ENCODE assay signal across 30 cellular contexts in genomic region chrX:35251229-35251628, GRCh38.
"Had no signal": no experiment of that assay in that cellular context is flagged by ENCODE, and none has a peak within 500 bp of the region (broad histone marks: within the 10 kb centered on the region; RNA-seq: fewer than 3 reads in every experiment).

No MANE protein-coding gene starts in this region.

- H3K27ac ChIP-seq: ascending aorta, brain microvascular endothelial cell, coronary artery, dorsolateral prefrontal cortex, gastrocnemius medialis, heart left ventricle had no signal

- H3K9me3 Mint-ChIP-seq: activated CD4-positive, alpha-beta T cell treated with anti-CD3 and anti-CD28 coated beads, Interleukin-2, amount 10 ng/mL, durations not matched to agents 24 days and 14 days; activated naive CD4-positive, alpha-beta T cell treated with anti-CD3 and anti-CD28 coated beads, Interleukin-2, amount 10 ng/mL, durations not matched to agents 7 days and 5 days; activated naive CD4-positive, alpha-beta T cell treated with anti-CD3 and anti-CD28 coated beads, Interleukin-2, amount 50 U/mL, for 72 hours; activated naive CD8-positive, alpha-beta T cell treated with anti-CD3 and anti-CD28 coated beads, Interleukin-2, amount 10 ng/mL, durations not matched to agents 7 days and 5 days; activated T-helper 1 cell treated with anti-CD3 and anti-CD28 coated beads, Interleukin-12 subunit alpha, Interleukin-12 subunit beta, Interleukin-2, Interleukin-4 antibody, amounts not matched to agents 30 ng/mL and 10 ng/mL and 1 ng/mL, durations not matched to agents 14 hours and 24 hours and 36 hours; activated T-helper 2 cell treated with anti-CD3 and anti-CD28 coated beads, Interferon-gamma antibody, Interleukin-2, Interleukin-4, amounts not matched to agents 10 μg/mL and 5 μg/mL and 100 μg/mL, durations not matched to agents 14 hours and 24 hours and 36 hours; dendritic cell treated with granulocyte-macrophage colony-stimulating factor and Interleukin-4, amounts not matched to agents 40 ng/mL and 50 ng/mL, for 4 days had no signal

- H3K4me1 Mint-ChIP-seq: activated CD4-positive, alpha-beta T cell treated with anti-CD3 and anti-CD28 coated beads for 36 hours; activated CD4-positive, alpha-beta T cell treated with anti-CD3 and anti-CD28 coated beads, Interleukin-2, amount 10 ng/mL, durations not matched to agents 24 days and 14 days; activated CD8-positive, alpha-beta memory T cell treated with anti-CD3 and anti-CD28 coated beads, Interleukin-2, amount 10 ng/mL, durations not matched to agents 7 days and 5 days; activated naive CD4-positive, alpha-beta T cell treated with anti-CD3 and anti-CD28 coated beads, Interleukin-2, amount 10 ng/mL, durations not matched to agents 7 days and 5 days; activated naive CD8-positive, alpha-beta T cell treated with anti-CD3 and anti-CD28 coated beads, Interleukin-2, amount 10 ng/mL, durations not matched to agents 7 days and 5 days; central memory CD8-positive, alpha-beta T cell; endodermal cell had no signal

- H3K4me1 ChIP-seq: ascending aorta, gastrocnemius medialis, heart left ventricle had no signal

- H3K27me3 ChIP-seq: ascending aorta, brain microvascular endothelial cell, gastrocnemius medialis, heart left ventricle had no signal

- H3K36me3 Mint-ChIP-seq: activated CD4-positive, alpha-beta memory T cell treated with anti-CD3 and anti-CD28 coated beads for 36 hours; activated CD8-positive, alpha-beta memory T cell treated with anti-CD3 and anti-CD28 coated beads, Interleukin-2, amount 10 ng/mL, durations not matched to agents 7 days and 5 days; activated naive CD4-positive, alpha-beta T cell treated with anti-CD3 and anti-CD28 coated beads, Interleukin-2, amount 10 ng/mL, durations not matched to agents 7 days and 5 days; activated naive CD4-positive, alpha-beta T cell treated with anti-CD3 and anti-CD28 coated beads, Interleukin-2, amount 50 U/mL, for 72 hours; activated naive CD8-positive, alpha-beta T cell treated with anti-CD3 and anti-CD28 coated beads, Interleukin-2, amount 10 ng/mL, durations not matched to agents 7 days and 5 days had no signal

- H3K4me3 Mint-ChIP-seq: activated CD4-positive, alpha-beta memory T cell treated with anti-CD3 and anti-CD28 coated beads for 36 hours; activated CD4-positive, alpha-beta T cell treated with anti-CD3 and anti-CD28 coated beads for 36 hours; activated CD4-positive, alpha-beta T cell treated with anti-CD3 and anti-CD28 coated beads, Interleukin-2, amount 10 ng/mL, durations not matched to agents 24 days and 14 days; activated CD8-positive, alpha-beta memory T cell treated with anti-CD3 and anti-CD28 coated beads, Interleukin-2, amount 10 ng/mL, durations not matched to agents 7 days and 5 days; activated CD8-positive, alpha-beta T cell treated with anti-CD3 and anti-CD28 coated beads, Interleukin-2, amount 10 ng/mL, durations not matched to agents 7 days and 5 days; activated naive CD4-positive, alpha-beta T cell treated with anti-CD3 and anti-CD28 coated beads, Interleukin-2, amount 10 ng/mL, durations not matched to agents 7 days and 5 days; activated naive CD8-positive, alpha-beta T cell treated with anti-CD3 and anti-CD28 coated beads, Interleukin-2, amount 10 ng/mL, durations not matched to agents 7 days and 5 days; activated T-helper 1 cell treated with anti-CD3 and anti-CD28 coated beads, Interleukin-12 subunit alpha, Interleukin-12 subunit beta, Interleukin-2, Interleukin-4 antibody, amounts not matched to agents 30 ng/mL and 10 ng/mL and 1 ng/mL, durations not matched to agents 14 hours and 24 hours and 36 hours; central memory CD8-positive, alpha-beta T cell; dendritic cell treated with granulocyte-macrophage colony-stimulating factor and Interleukin-4, amounts not matched to agents 40 ng/mL and 50 ng/mL, for 4 days; endodermal cell had no signal

- ATAC-seq: activated CD4-positive, alpha-beta T cell treated with anti-CD3 and anti-CD28 coated beads for 36 hours; activated CD8-positive, alpha-beta memory T cell treated with anti-CD3 and anti-CD28 coated beads, Interleukin-2, amount 10 ng/mL, durations not matched to agents 7 days and 5 days; activated CD8-positive, alpha-beta T cell treated with anti-CD3 and anti-CD28 coated beads, Interleukin-2, amount 10 ng/mL, durations not matched to agents 7 days and 5 days; activated naive CD4-positive, alpha-beta T cell treated with anti-CD3 and anti-CD28 coated beads, Interleukin-2, amount 50 U/mL, for 72 hours; esophagus mucosa; gastrocnemius medialis; heart left ventricle had no signal

- H3K4me3 ChIP-seq: ascending aorta, coronary artery, dorsolateral prefrontal cortex, gastrocnemius medialis, heart left ventricle had no signal

- DNase-seq: activated CD4-positive, alpha-beta memory T cell treated with anti-CD3 and anti-CD28 coated beads for 36 hours; activated CD4-positive, alpha-beta T cell treated with anti-CD3 and anti-CD28 coated beads for 36 hours; activated CD4-positive, alpha-beta T cell treated with anti-CD3 and anti-CD28 coated beads, Interleukin-2, amount 10 ng/mL, durations not matched to agents 24 days and 14 days; activated CD4-positive, CD25-positive, alpha-beta regulatory T cell; activated CD4-positive, CD25-positive, alpha-beta regulatory T cell treated with anti-CD3 and anti-CD28 coated beads, Interleukin-2, amount 50 U/mL, for 72 hours; activated CD8-positive, alpha-beta memory T cell treated with anti-CD3 and anti-CD28 coated beads, Interleukin-2, amount 10 ng/mL, durations not matched to agents 7 days and 5 days; activated CD8-positive, alpha-beta memory T cell treated with anti-CD3 and anti-CD28 coated beads, Interleukin-2, amount 50 U/mL, for 4 hours; activated CD8-positive, alpha-beta T cell treated with anti-CD3 and anti-CD28 coated beads, Interleukin-2, amount 10 ng/mL, durations not matched to agents 7 days and 5 days; activated effector memory CD4-positive, alpha-beta T cell treated with anti-CD3 and anti-CD28 coated beads, Interleukin-2, amount 50 U/mL, for 16 hours; activated naive CD4-positive, alpha-beta T cell treated with anti-CD3 and anti-CD28 coated beads, Interleukin-2, amount 10 ng/mL, durations not matched to agents 7 days and 5 days; activated naive CD8-positive, alpha-beta T cell treated with anti-CD3 and anti-CD28 coated beads, Interleukin-2, amount 10 ng/mL, durations not matched to agents 7 days and 5 days; activated T-cell treated with anti-CD3 and anti-CD28 coated beads, Interleukin-2, amount 50 U/mL, for 1 hour; activated T-cell treated with anti-CD3 and anti-CD28 coated beads, Interleukin-2, amount 50 U/mL, for 48 hours; brain microvascular endothelial cell; dorsolateral prefrontal cortex; effector memory CD4-positive, alpha-beta T cell; endodermal cell; foreskin fibroblast; gastrocnemius medialis; glutamatergic neuron; heart left ventricle; T-helper 2 cell had no signal

- H3K9me3 ChIP-seq: ascending aorta, gastrocnemius medialis had no signal

- H3K27me3 Mint-ChIP-seq: activated CD4-positive, alpha-beta memory T cell treated with anti-CD3 and anti-CD28 coated beads for 36 hours; activated CD4-positive, alpha-beta T cell treated with anti-CD3 and anti-CD28 coated beads for 36 hours; activated CD4-positive, alpha-beta T cell treated with anti-CD3 and anti-CD28 coated beads, Interleukin-2, amount 10 ng/mL, durations not matched to agents 24 days and 14 days; activated CD8-positive, alpha-beta memory T cell treated with anti-CD3 and anti-CD28 coated beads, Interleukin-2, amount 10 ng/mL, durations not matched to agents 7 days and 5 days; activated naive CD4-positive, alpha-beta T cell treated with anti-CD3 and anti-CD28 coated beads, Interleukin-2, amount 10 ng/mL, durations not matched to agents 7 days and 5 days; activated naive CD8-positive, alpha-beta T cell treated with anti-CD3 and anti-CD28 coated beads, Interleukin-2, amount 10 ng/mL, durations not matched to agents 7 days and 5 days; central memory CD8-positive, alpha-beta T cell; dendritic cell treated with granulocyte-macrophage colony-stimulating factor and Interleukin-4, amounts not matched to agents 40 ng/mL and 50 ng/mL, for 4 days had no signal

- H3K27ac Mint-ChIP-seq: activated CD4-positive, alpha-beta memory T cell treated with anti-CD3 and anti-CD28 coated beads for 36 hours; activated CD4-positive, alpha-beta T cell treated with anti-CD3 and anti-CD28 coated beads for 36 hours; activated CD4-positive, alpha-beta T cell treated with anti-CD3 and anti-CD28 coated beads, Interleukin-2, amount 10 ng/mL, durations not matched to agents 24 days and 14 days; activated CD8-positive, alpha-beta memory T cell treated with anti-CD3 and anti-CD28 coated beads, Interleukin-2, amount 10 ng/mL, durations not matched to agents 7 days and 5 days; activated CD8-positive, alpha-beta T cell treated with anti-CD3 and anti-CD28 coated beads, Interleukin-2, amount 10 ng/mL, durations not matched to agents 7 days and 5 days; activated naive CD4-positive, alpha-beta T cell treated with anti-CD3 and anti-CD28 coated beads, Interleukin-2, amount 10 ng/mL, durations not matched to agents 7 days and 5 days; activated naive CD4-positive, alpha-beta T cell treated with anti-CD3 and anti-CD28 coated beads, Interleukin-2, amount 50 U/mL, for 72 hours; activated naive CD8-positive, alpha-beta T cell treated with anti-CD3 and anti-CD28 coated beads, Interleukin-2, amount 10 ng/mL, durations not matched to agents 7 days and 5 days; activated T-helper 1 cell treated with anti-CD3 and anti-CD28 coated beads, Interleukin-12 subunit alpha, Interleukin-12 subunit beta, Interleukin-2, Interleukin-4 antibody, amounts not matched to agents 30 ng/mL and 10 ng/mL and 1 ng/mL, durations not matched to agents 14 hours and 24 hours and 36 hours; activated T-helper 2 cell treated with anti-CD3 and anti-CD28 coated beads, Interferon-gamma antibody, Interleukin-2, Interleukin-4, amounts not matched to agents 10 μg/mL and 5 μg/mL and 100 μg/mL, durations not matched to agents 14 hours and 24 hours and 36 hours; dendritic cell treated with granulocyte-macrophage colony-stimulating factor and Interleukin-4, amounts not matched to agents 40 ng/mL and 50 ng/mL, for 4 days; endodermal cell had no signal

- H3K36me3 ChIP-seq: ascending aorta, brain microvascular endothelial cell, gastrocnemius medialis, heart left ventricle had no signal
